18 cellular contexts compared by ENCODE assay signal in genomic region chr6:38504996-38505395, GRCh38.
DNase-seq lines count a peak whose midpoint lies in the region; ATAC-seq and TF ChIP-seq lines count a peak whose summit lies in the region.
"Had no signal": no experiment of that assay in that cellular context is flagged by ENCODE, and none has a peak within 500 bp of the region (broad histone marks: within the 10 kb centered on the region; RNA-seq: fewer than 3 reads in every experiment).

No MANE protein-coding gene starts in this region.

- TF ChIP-seq CTCF in epithelial cell of esophagus (IDR thresholded peaks at IDR 0.05; ENCODE audit: insufficient read depth, low read depth, low read length, missing control alignments) = no peak
- TF ChIP-seq CTCF in osteoblast (IDR thresholded peaks at IDR 0.05; ENCODE audit: extremely low read depth, low read depth, low read length) = no peak
- no peak for TF ChIP-seq CTCF in psoas muscle (IDR thresholded peaks at IDR 0.05)
- no peak for TF ChIP-seq CTCF in heart left ventricle (IDR thresholded peaks at IDR 0.05)

- TF ChIP-seq POLR2A in heart left ventricle (IDR thresholded peaks at IDR 0.05) = no peak

- 75 to 84% (median 84%) methylated on average over 3 of the region's 3 CpGs for WGBS in psoas muscle, 3 donors
- 92 to 97% (median 94%) methylated on average over 3 of the region's 3 CpGs for WGBS in heart left ventricle, 4 donors

- H3K27me3 ChIP-seq in osteoblast (ENCODE audit: insufficient read depth, low read length) (no peaks in the 10 kb centered on the region), psoas muscle (ENCODE audit: insufficient read depth in 3 of 3, low read length in 2 of 3) (no peaks in the 10 kb centered on the region), heart left ventricle (no peaks in the 10 kb centered on the region)
- H3K27me3 ChIP-seq: BE2C had no signal

- no peak for ATAC-seq in psoas muscle
- ATAC-seq in heart left ventricle = no peak
- ATAC-seq: GM23338, HCT116, HepG2 had no signal

- intact Hi-C loops in psoas muscle (cut with DNase I) (no loop called here), heart left ventricle (cut with DNase I) (no loop called here)

- H3K79me2 ChIP-seq in osteoblast (ENCODE audit: insufficient read depth, low read length) = no peaks in the 10 kb centered on the region

- H4K20me1 ChIP-seq in osteoblast (ENCODE audit: insufficient read depth, low read length) = peaks cover 24% of the 10 kb centered on the region

- no peak overlapping the region for H2AFZ ChIP-seq in osteoblast (ENCODE audit: low read length)
- H2AFZ ChIP-seq: GM23338 had no signal

- H3K4me3 ChIP-seq in epithelial cell of esophagus (ENCODE audit: low read length) = no peak overlapping the region
- no peak overlapping the region for H3K4me3 ChIP-seq in osteoblast (ENCODE audit: insufficient read depth, low read length)
- no peak overlapping the region for H3K4me3 ChIP-seq in psoas muscle
- no peak overlapping the region for H3K4me3 ChIP-seq in heart left ventricle
- H3K4me3 ChIP-seq: GM23338 had no signal

- DNase-seq in NCI-H226 = peak; percentile 47
- DNase-seq in epithelial cell of esophagus (ENCODE audit: low read depth) = peak; percentile 46
- peak; percentile 54 for DNase-seq in osteoblast (ENCODE audit: insufficient read length, low spot score, missing footprints)
- no peak for DNase-seq in psoas muscle
- DNase-seq in heart left ventricle = no peak
- DNase-seq in stimulated activated naive CD4-positive, alpha-beta T cell (lab: John Stamatoyannopoulos, UW) = no peak
- DNase-seq: ACHN; BE2C; C1 segment of cervical spinal cord; CD4-positive, CD25-positive, alpha-beta regulatory T cell; CD8-positive, alpha-beta memory T cell; COR-L47; GDM1; HFFc6 had no signal

- no peak overlapping the region for H3K27ac ChIP-seq in osteoblast (ENCODE audit: low read depth, low read length)
- H3K27ac ChIP-seq in psoas muscle = no peak overlapping the region
- no peak overlapping the region for H3K27ac ChIP-seq in heart left ventricle
- H3K27ac ChIP-seq: HL-60 had no signal

- H3K4me1 ChIP-seq in osteoblast (ENCODE audit: insufficient read depth, low read length) (peaks cover 13% of the 10 kb centered on the region), psoas muscle (peaks cover 34% of the 10 kb centered on the region), heart left ventricle (peaks cover 0 to 12% (median 0%) of the 10 kb centered on the region in 12 donors)

- H3K36me3 ChIP-seq in osteoblast (ENCODE audit: insufficient read depth, low read length) = no peaks in the 10 kb centered on the region
- H3K36me3 ChIP-seq in psoas muscle (ENCODE audit: insufficient read depth in 1 of 2, low read depth in 1 of 2) = no peaks in the 10 kb centered on the region
- H3K36me3 ChIP-seq in heart left ventricle = no peaks in the 10 kb centered on the region
- H3K36me3 ChIP-seq: BE2C had no signal

- no peak overlapping the region for H3K4me2 ChIP-seq in osteoblast (ENCODE audit: insufficient read depth, low read length)
- H3K4me2 ChIP-seq: GM23338 had no signal

- H3K9me3 ChIP-seq in osteoblast (ENCODE audit: low read depth, low read length) = no peaks in the 10 kb centered on the region
- H3K9me3 ChIP-seq in psoas muscle = no peaks in the 10 kb centered on the region
- no peaks in the 10 kb centered on the region for H3K9me3 ChIP-seq in heart left ventricle
- H3K9me3 ChIP-seq: BE2C had no signal

Comparison
In these comparisons a context has a peak if more than half of its experiments do, and no peak if none do; other contexts are left out.
1. DNase-seq: peak in NCI-H226 (single experiment), epithelial cell of esophagus (single experiment) and osteoblast (single experiment); none in psoas muscle (0 of 2), heart left ventricle (0 of 5) and stimulated activated naive CD4-positive, alpha-beta T cell (0 of 6).